In the genomic region with DNA sequence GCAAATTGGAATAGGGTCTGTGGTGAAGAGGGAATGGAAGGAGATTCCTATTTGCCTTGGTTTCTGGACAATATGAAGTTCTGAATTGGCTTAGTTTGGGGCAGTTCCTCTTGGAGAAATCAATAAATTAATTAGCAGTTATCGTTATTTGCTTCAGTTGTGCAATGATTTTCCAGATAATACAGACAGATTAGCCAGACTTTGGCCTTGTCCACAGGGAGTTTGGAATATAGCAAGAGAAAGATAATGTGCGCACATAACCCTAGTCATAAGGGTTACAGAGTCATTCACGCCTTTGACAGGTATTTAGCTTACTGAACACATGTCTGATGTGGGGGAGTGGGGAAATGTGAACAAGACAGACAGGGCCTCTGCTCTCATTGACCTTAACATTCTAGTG, we compare ENCODE assay signal across 8 cellular contexts. TPM values are rescaled to one million over a fixed set of nuclear protein-coding genes. Genes with fewer than 3 reads are reported as not detected.
DNase-seq lines count a peak whose midpoint lies in the region; ATAC-seq and TF ChIP-seq lines count a peak whose summit lies in the region.

No MANE protein-coding gene starts in this region.

- peaks cover 19% of the 10 kb centered on the region for H3K27me3 Mint-ChIP-seq in brain

- peak overlapping the region; percentile 94 to 99 (median 98) for H3K4me3 Mint-ChIP-seq in brain

- H3K9me3 ChIP-seq in right atrium auricular region: no peaks in the 10 kb centered on the region
- H3K9me3 ChIP-seq in mononuclear cell (ENCODE audit: low read depth, low read length): no peaks in the 10 kb centered on the region
- no peaks in the 10 kb centered on the region for H3K9me3 ChIP-seq in aorta (ENCODE audit: control insufficient read depth, low read length)

- H3K4me1 ChIP-seq in right atrium auricular region (peaks cover 0 to 36% of the 10 kb centered on the region in 2 donors), mononuclear cell (ENCODE audit: insufficient read depth, low read length) (peaks cover 28% of the 10 kb centered on the region), aorta (ENCODE audit: control insufficient read depth in 1 of 2, insufficient read depth in 2 of 2, low read length in 2 of 2) (peaks cover 0 to 7% of the 10 kb centered on the region in 2 donors)

- 68 to 69% methylated on average over 3 of the region's 3 CpGs for WGBS in aorta, 2 donors

- no peak for ATAC-seq in Right ventricle myocardium inferior
- ATAC-seq in aorta (ENCODE audit: low FRiP score): no peak
- no peak for ATAC-seq in GM19328 (IDR thresholded peaks at IDR 0.05; ENCODE audit: unreplicated experiment)

- DNase-seq in right atrium auricular region (ENCODE audit: low spot score): no peak
- no peak for DNase-seq in Right ventricle myocardium inferior (ENCODE audit: missing footprints)
- no peak for DNase-seq in aorta
- DNase-seq in effector CD8-positive, alpha-beta T cell (lab: John Stamatoyannopoulos, UW): no peak
- DNase-seq in NCI-H2081 treated with DMSO at 0.1 percent for 48 hours (lab: John Stamatoyannopoulos, UW): no peak

- H3K27ac ChIP-seq in right atrium auricular region (peak overlapping the region in 1 of 2 donors; percentile 91), aorta (ENCODE audit: low read depth in 1 of 2, low read length in 2 of 2) (no peak overlapping the region)

- H3K4me1 Mint-ChIP-seq in brain: peaks cover 35% of the 10 kb centered on the region

- TF ChIP-seq CTCF in right atrium auricular region (IDR thresholded peaks at IDR 0.05): no peak
- no peak for TF ChIP-seq CTCF in brain (conservative IDR thresholded peaks at IDR 0.05)

- H3K27ac Mint-ChIP-seq in brain: peak overlapping the region; percentile 81 to 95 (median 90)

- peaks cover 19% of the 10 kb centered on the region for H3K36me3 Mint-ChIP-seq in brain

- intact Hi-C loops in Right ventricle myocardium inferior (cut with DNase I) (no loop called here), aorta (cut with DNase I) (loop anchor here in 1 of 2 donors (5.0 kb wide), 1 partner anchor 65 kb away; a partner anchor contains a TSS)

- H3K9me3 Mint-ChIP-seq in brain: no peaks in the 10 kb centered on the region

- H3K27me3 ChIP-seq in right atrium auricular region (no peaks in the 10 kb centered on the region), mononuclear cell (ENCODE audit: insufficient read depth, low read length) (no peaks in the 10 kb centered on the region), aorta (ENCODE audit: control insufficient read depth in 1 of 2, insufficient read depth in 2 of 2, low read length in 1 of 2) (no peaks in the 10 kb centered on the region)

- H3K36me3 ChIP-seq in right atrium auricular region (no peaks in the 10 kb centered on the region), aorta (ENCODE audit: control insufficient read depth in 1 of 2, insufficient read depth in 2 of 2, low read length in 1 of 2) (no peaks in the 10 kb centered on the region)

- H3K4me3 ChIP-seq in right atrium auricular region (peak overlapping the region; percentile 95 to 99), mononuclear cell (ENCODE audit: low read length) (peak overlapping the region; percentile 71), aorta (ENCODE audit: low read length in 2 of 2) (peak overlapping the region; percentile 66 to 67)

RNA-seq across cellular contexts. Expression of a gene that starts 1.3 kb away (rescaled TPM):
- 10 to 100 TPM; 22.5 to 28.1 TPM for total RNA-seq in right atrium auricular region
- 32.5 TPM for total RNA-seq in Right ventricle myocardium inferior
- polyA plus RNA-seq in brain (ENCODE audit: insufficient read depth, low read depth, low replicate concordance): 24.3 TPM
- total RNA-seq in mononuclear cell: 11.6 TPM
- 10 to 100 TPM; 25.7 to 33.4 TPM for total RNA-seq in aorta
- 1 to 10 TPM; 4.0 to 7.1 TPM for polyA plus RNA-seq in aorta
